ENCODE assay signal across 27 cellular contexts in genomic region chr11:117629891-117630538, GRCh38.
DNase-seq lines count a peak whose midpoint lies in the region; ATAC-seq, FAIRE-seq and TF ChIP-seq lines count a peak whose summit lies in the region.
"Had no signal": no experiment of that assay in that cellular context is flagged by ENCODE, and none has a peak within 500 bp of the region (broad histone marks: within the 10 kb centered on the region; RNA-seq: fewer than 3 reads in every experiment).

No MANE protein-coding gene starts in this region.

- CTCF ChIA-PET in HEK293T (lab: Yijun Ruan, JAX), result no interaction called here
- CTCF ChIA-PET in H1 (lab: Charles Lee; ENCODE audit: partially characterized antibody), result interaction anchor here (1.4 to 2.3 kb wide), 5 partner anchors 11 to 203 kb away, joined by 3 to 12 read pairs (median 6); no protein-coding TSS in a partner anchor

- no peaks in the 10 kb centered on the region for H3K36me3 ChIP-seq in H1 (ENCODE audit: control insufficient read depth in 2 of 4, insufficient read depth in 4 of 4, low read length in 3 of 4)
- H3K36me3 ChIP-seq: BE2C; BLaER1 treated with 17β-estradiol and CSF1 and Interleukin-3, amounts not matched to agents 10 nM and 100 nM; HAP-1 had no signal

- FAIRE-seq in H1 (lab: Jason Lieb, UNC), result no peak
- FAIRE-seq: A549, D721Med, GM12878, GM19239, H54 had no signal

- H3K79me2 ChIP-seq in H1 (ENCODE audit: control insufficient read depth in 1 of 2, insufficient read depth in 2 of 2, low read length in 2 of 2), result no peaks in the 10 kb centered on the region

- POLR2A ChIA-PET in HEK293T (lab: Yijun Ruan, JAX) (no interaction called here), H1 (lab: Charles Lee; ENCODE audit: partially characterized antibody) (no interaction called here)

- no peak overlapping the region for H3K27ac ChIP-seq in H1 (ENCODE audit: low read depth, low read length)
- H3K27ac ChIP-seq: A549; BLaER1 treated with 17β-estradiol and CSF1 and Interleukin-3, amounts not matched to agents 10 nM and 100 nM; GM23248 had no signal

- TF ChIP-seq EP300 in H1 (IDR thresholded peaks at IDR 0.05; ENCODE audit: borderline replicate concordance in 1 of 2, low read depth in 2 of 2, low read length in 2 of 2), result no peak

- H3K4me3 Mint-ChIP-seq in stimulated activated effector memory CD8-positive, alpha-beta T cell treated with anti-CD3 and anti-CD28 coated beads, Interleukin-12 subunit alpha, Interleukin-12 subunit beta, amount 100 ng/mL, for 72 hours, result no peak overlapping the region
- H3K4me3 Mint-ChIP-seq: CD14-positive monocyte; CD4-positive, alpha-beta T cell; CD8-positive, alpha-beta memory T cell had no signal

- TF ChIP-seq RAD21 in H1 (IDR thresholded peaks at IDR 0.05 in 1 of 2, conservative IDR thresholded peaks at IDR 0.05 in 1 of 2; ENCODE audit: low read depth in 2 of 2, low read length in 2 of 2), result no peak

- no peak overlapping the region for H4K91ac ChIP-seq in H1 (replicated peaks; ENCODE audit: insufficient read length, low read length)

- no peak overlapping the region for H4K8ac ChIP-seq in H1 (ENCODE audit: extremely low read depth, insufficient read depth, low read length)

- H3K27me3 ChIP-seq in H1 (replicated peaks in 1 of 4; ENCODE audit: control insufficient read depth in 3 of 4, extremely low read depth in 1 of 4, insufficient read depth in 3 of 4, low read length in 3 of 4), result no peaks in the 10 kb centered on the region
- H3K27me3 ChIP-seq: BE2C; BLaER1 treated with 17β-estradiol and CSF1 and Interleukin-3, amounts not matched to agents 10 nM and 100 nM had no signal

- DNase-seq in HEK293T (ENCODE audit: extremely low spot score) (no peak), H1 (ENCODE audit: low read depth in 1 of 2, low spot score in 2 of 2) (no peak), posterior vena cava (ENCODE audit: low spot score) (peak; percentile 60), NOMO-1 (lab: John Stamatoyannopoulos, UW; ENCODE audit: unreplicated experiment in 2 of 2) (no peak), NCI-H1048 (lab: John Stamatoyannopoulos, UW) (no peak), HT-29 (ENCODE audit: low spot score) (no peak), NCI-H82 treated with DMSO at 0.1 percent for 48 hours (lab: John Stamatoyannopoulos, UW; ENCODE audit: unreplicated experiment) (no peak)
- DNase-seq in stimulated activated effector memory CD8-positive, alpha-beta T cell treated with anti-CD3 and anti-CD28 coated beads, Interleukin-12 subunit alpha, Interleukin-12 subunit beta, amount 100 ng/mL, for 72 hours (ENCODE audit: low spot score in 2 of 2), result no peak
- DNase-seq: 8988T; ACHN; AML-193; BE2C; CD4-positive, alpha-beta T cell; CD8-positive, alpha-beta memory T cell; DMS 273 treated with DMSO at 0.1 percent for 48 hours; DMS79; EL; GDM1; GM23248 had no signal

- no peak overlapping the region for H2BK5ac ChIP-seq in H1 (ENCODE audit: low read depth, low read length)

- H3K18ac ChIP-seq in H1 (ENCODE audit: extremely low read depth, low read length), result no peak overlapping the region

- no peak for TF ChIP-seq CTCF in H1 (IDR thresholded peaks at IDR 0.05; ENCODE audit: control extremely low read depth in 1 of 3, insufficient read depth in 1 of 3, low read depth in 1 of 3, low read length in 3 of 3)

- ATAC-seq in stimulated activated effector memory CD8-positive, alpha-beta T cell treated with anti-CD3 and anti-CD28 coated beads, Interleukin-12 subunit alpha, Interleukin-12 subunit beta, amount 100 ng/mL, for 72 hours, result no peak
- ATAC-seq: A549, GM12878 had no signal

- no peak overlapping the region for H2BK120ac ChIP-seq in H1 (replicated peaks; ENCODE audit: low read depth, low read length)

- 84% methylated on average over 9 of the region's 9 CpGs; no CpG with 5 or more reads in 1 of the 2 experiments for WGBS in H1 (ENCODE audit: extremely low coverage in 1 of 2, insufficient coverage in 1 of 2, insufficient read length in 1 of 2, insufficient replicate concordance in 2 of 2, low coverage in 1 of 2, low lambda C conversion rate in 2 of 2, missing lambda C conversion rate in 1 of 2), 2 experiments

- H2BK12ac ChIP-seq in H1 (ENCODE audit: low read depth, low read length), result no peak overlapping the region

- H2AK5ac ChIP-seq in H1 (ENCODE audit: low read depth, low read length), result no peak overlapping the region; the same call in 1 of the 2 replicates

- H3K4me1 Mint-ChIP-seq in stimulated activated effector memory CD8-positive, alpha-beta T cell treated with anti-CD3 and anti-CD28 coated beads, Interleukin-12 subunit alpha, Interleukin-12 subunit beta, amount 100 ng/mL, for 72 hours, result no peaks in the 10 kb centered on the region
- H3K4me1 Mint-ChIP-seq: CD14-positive monocyte; CD8-positive, alpha-beta memory T cell had no signal

- peak overlapping the region; percentile 15 for H3K27ac Mint-ChIP-seq in stimulated activated effector memory CD8-positive, alpha-beta T cell treated with anti-CD3 and anti-CD28 coated beads, Interleukin-12 subunit alpha, Interleukin-12 subunit beta, amount 100 ng/mL, for 72 hours
- H3K27ac Mint-ChIP-seq: CD14-positive monocyte; CD4-positive, alpha-beta T cell had no signal

- no peaks in the 10 kb centered on the region for H3K23me2 ChIP-seq in H1 (ENCODE audit: low read depth, low read length)

- no peak overlapping the region for H3K9ac ChIP-seq in H1 (replicated peaks in 1 of 4; ENCODE audit: extremely low read depth in 1 of 4, low read depth in 3 of 4, low read length in 3 of 4)
- H3K9ac ChIP-seq: BLaER1 treated with 17β-estradiol and CSF1 and Interleukin-3, amounts not matched to agents 10 nM and 100 nM; GM23248 had no signal

- no peak for TF ChIP-seq POLR2A in H1 (IDR thresholded peaks at IDR 0.05; ENCODE audit: control extremely low read depth in 1 of 2, low read depth in 2 of 2, low read length in 2 of 2)

- no peaks in the 10 kb centered on the region for H3K4me1 ChIP-seq in H1 (replicated peaks in 1 of 4; ENCODE audit: control insufficient read depth in 3 of 4, insufficient read depth in 4 of 4, low read length in 3 of 4)
- H3K4me1 ChIP-seq: A549, HAP-1 had no signal

- H2AFZ ChIP-seq in H1 (ENCODE audit: low read length), result no peak overlapping the region
- H2AFZ ChIP-seq: GM23248 had no signal

- H3K4me2 ChIP-seq in H1 (ENCODE audit: insufficient read depth in 1 of 2, low read depth in 2 of 2, low read length in 2 of 2), result no peak overlapping the region
- H3K4me2 ChIP-seq: A549; BLaER1 treated with 17β-estradiol and CSF1 and Interleukin-3, amounts not matched to agents 10 nM and 100 nM had no signal

- no peaks in the 10 kb centered on the region for H3K36me3 Mint-ChIP-seq in stimulated activated effector memory CD8-positive, alpha-beta T cell treated with anti-CD3 and anti-CD28 coated beads, Interleukin-12 subunit alpha, Interleukin-12 subunit beta, amount 100 ng/mL, for 72 hours
- H3K36me3 Mint-ChIP-seq: CD14-positive monocyte; CD8-positive, alpha-beta memory T cell had no signal

- no peaks in the 10 kb centered on the region for H3K9me3 Mint-ChIP-seq in stimulated activated effector memory CD8-positive, alpha-beta T cell treated with anti-CD3 and anti-CD28 coated beads, Interleukin-12 subunit alpha, Interleukin-12 subunit beta, amount 100 ng/mL, for 72 hours
- H3K9me3 Mint-ChIP-seq: CD14-positive monocyte; CD4-positive, alpha-beta T cell; CD8-positive, alpha-beta memory T cell had no signal

- no peak overlapping the region for H4K5ac ChIP-seq in H1 (ENCODE audit: insufficient read length, low read depth, low read length)

- no peak overlapping the region for H3K4me3 ChIP-seq in H1 (ENCODE audit: extremely low read depth in 1 of 4, insufficient read depth in 2 of 4, low read depth in 3 of 4, low read length in 4 of 4)
- H3K4me3 ChIP-seq: A549; BLaER1 treated with 17β-estradiol and CSF1 and Interleukin-3, amounts not matched to agents 10 nM and 100 nM; GM12878; GM23248; HAP-1 had no signal

- no peak overlapping the region for H3K56ac ChIP-seq in H1 (replicated peaks; ENCODE audit: insufficient read length, low read depth, low read length)

- H3K4ac ChIP-seq in H1 (replicated peaks; ENCODE audit: insufficient read length, low read depth, low read length), result no peak overlapping the region

- no peak overlapping the region for H2BK20ac ChIP-seq in H1 (ENCODE audit: low read length)

- H3K79me1 ChIP-seq in H1 (ENCODE audit: low read depth, low read length), result no peaks in the 10 kb centered on the region

- intact Hi-C loops in posterior vena cava (cut with DNase I), result no loop called here

- no peak overlapping the region for H2BK15ac ChIP-seq in H1 (ENCODE audit: low read length)

- H4K20me1 ChIP-seq in H1 (replicated peaks in 1 of 2; ENCODE audit: control insufficient read depth in 1 of 2, insufficient read depth in 2 of 2, low read length in 2 of 2), result no peaks in the 10 kb centered on the region
- H4K20me1 ChIP-seq: BLaER1 treated with 17β-estradiol and CSF1 and Interleukin-3, amounts not matched to agents 10 nM and 100 nM had no signal

- no peak overlapping the region for H3K14ac ChIP-seq in H1 (ENCODE audit: insufficient read length)

- no peaks in the 10 kb centered on the region for H3K9me3 ChIP-seq in H1 (ENCODE audit: insufficient read depth in 2 of 2, low read depth in 1 of 2, low read length in 1 of 2)
- H3K9me3 ChIP-seq: A549; BE2C; BLaER1 treated with 17β-estradiol and CSF1 and Interleukin-3, amounts not matched to agents 10 nM and 100 nM; HAP-1 had no signal

- no peak overlapping the region for H3K23ac ChIP-seq in H1 (ENCODE audit: insufficient read length)

TF ChIP-seq in HEK293T, 16 proteins besides CTCF, POLR2A, EP300 and RAD21:
- 0 out of 2 replicates have a peak, but pooled peaks have one; percentile 18 for TF ChIP-seq L3MBTL2 (conservative IDR thresholded peaks at IDR 0.05)
- TF ChIP-seq SUZ12 (IDR thresholded peaks at IDR 0.05), result no peak
- no peak for TF ChIP-seq NFRKB (IDR thresholded peaks at IDR 0.05)
- TF ChIP-seq LEF1 (IDR thresholded peaks at IDR 0.05; ENCODE audit: borderline replicate concordance), result no peak
- no peak for TF ChIP-seq FOXK2 (IDR thresholded peaks at IDR 0.05)
- TF ChIP-seq TARDBP (IDR thresholded peaks at IDR 0.05), result no peak
- no peak for TF ChIP-seq HDGF (IDR thresholded peaks at IDR 0.05; ENCODE audit: borderline replicate concordance)
- no peak for TF ChIP-seq ELF4 (IDR thresholded peaks at IDR 0.05)

TF ChIP-seq in H1, 55 proteins besides CTCF, POLR2A, EP300 and RAD21 (continues in another document):
- TF ChIP-seq KDM1A (IDR thresholded peaks at IDR 0.05; ENCODE audit: borderline replicate concordance, low read length) (no peak), TEAD4 (IDR thresholded peaks at IDR 0.05; ENCODE audit: low read depth, low read length) (no peak), ATF3 (IDR thresholded peaks at IDR 0.05; ENCODE audit: insufficient read depth, low read depth, low read length) (no peak), RXRA (IDR thresholded peaks at IDR 0.05; ENCODE audit: insufficient read depth, low read depth, low read length) (no peak), MAX (IDR thresholded peaks at IDR 0.05) (peak; percentile 69), NRF1 (IDR thresholded peaks at IDR 0.05; ENCODE audit: low read depth, low read length) (no peak)
